Comparison of ENCODE assay signal across 8 cellular contexts in the genomic region with DNA sequence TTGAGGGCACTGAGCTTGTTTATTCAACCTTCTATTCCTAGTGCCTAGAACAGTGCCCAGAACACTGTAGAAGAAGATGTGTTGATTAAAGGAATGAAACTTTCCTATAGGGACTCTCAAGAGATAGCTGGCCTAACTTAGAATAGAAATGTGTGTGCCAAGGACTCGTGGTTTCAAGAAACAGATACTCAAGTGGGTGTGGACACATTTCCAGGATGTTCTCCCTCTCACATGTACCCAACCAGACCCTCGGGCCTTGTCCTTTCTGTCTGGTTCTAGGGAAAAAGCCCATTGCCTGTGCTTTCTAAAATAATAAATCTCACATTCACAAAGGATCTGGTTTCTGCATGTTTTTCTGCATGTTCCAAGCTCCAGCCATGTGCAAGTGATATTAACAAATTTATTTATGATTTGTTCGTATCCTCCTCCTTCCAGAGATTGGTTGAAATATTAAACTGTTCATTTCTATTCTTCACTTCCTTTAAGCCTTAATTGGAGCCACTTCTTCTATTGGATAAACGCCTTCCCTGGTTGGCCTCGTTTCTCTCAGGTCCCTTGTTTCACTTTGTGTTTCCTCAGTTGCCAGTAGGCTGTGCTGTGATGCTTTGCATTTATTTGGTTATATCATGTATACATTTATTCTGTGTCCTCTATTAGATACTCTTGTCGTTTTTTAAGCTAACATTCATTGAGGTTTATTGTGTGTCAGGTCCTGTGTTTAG.
DNase-seq lines count a peak whose midpoint lies in the region; ATAC-seq lines count a peak whose summit lies in the region.

No MANE protein-coding gene starts in this region.

- DNase-seq in AG08396 (ENCODE audit: low spot score) (peak; percentile 47), OCI-M1 (lab: John Stamatoyannopoulos, UW) (peak; percentile 90), T47D (ENCODE audit: low read depth in 1 of 2, low spot score in 1 of 2) (peak; percentile 71 to 74), kidney glomerular epithelial cell (lab: John Stamatoyannopoulos, UW) (peak; percentile 10), superior temporal gyrus (ENCODE audit: extremely low spot score) (peak; percentile 89), NCI-H1436 (lab: John Stamatoyannopoulos, UW) (no peak)

- in situ Hi-C loops in T47D (cut with HindIII; ENCODE audit: low pct_unique_long_range_greater_than_20kb, low sequenced_read_pairs), result no loop called here

- ATAC-seq in GM18867 (IDR thresholded peaks at IDR 0.05; ENCODE audit: unreplicated experiment) (peak; percentile 46), HG02852 (IDR thresholded peaks at IDR 0.05; ENCODE audit: unreplicated experiment) (no peak)
